Comparison of ENCODE assay signal across 1 cellular context in genomic region chr3:177251756-177252155, GRCh38.
A peak's percentile ranks its signal among the peaks of the same experiment; 100 is the strongest.
TF ChIP-seq lines count a peak whose summit lies in the region.

No MANE protein-coding gene starts in this region.

TF ChIP-seq in K562, 482 proteins besides CTCF, POLR2A, EP300 and RAD21 (continued from another document and continues in another):
- TF ChIP-seq EP400 (IDR thresholded peaks at IDR 0.05): no peak; the same call in 1 of the 2 replicates
- no peak for TF ChIP-seq ZKSCAN8 (CRISPR knock-in tag; IDR thresholded peaks at IDR 0.05)
- TF ChIP-seq ZNF253 (CRISPR knock-in tag; conservative IDR thresholded peaks at IDR 0.05): no peak
- no peak for TF ChIP-seq NR4A1 (CRISPR knock-in tag; IDR thresholded peaks at IDR 0.05)
- TF ChIP-seq NR4A1 (tag; IDR thresholded peaks at IDR 0.05): no peak
- no peak for TF ChIP-seq ETV6 (IDR thresholded peaks at IDR 0.05; ENCODE audit: borderline replicate concordance in 1 of 2, low read depth in 2 of 2, low read length in 1 of 2)
- no peak for TF ChIP-seq ETV6 (CRISPR knock-in tag; IDR thresholded peaks at IDR 0.05; ENCODE audit: borderline replicate concordance)
- TF ChIP-seq JUND (IDR thresholded peaks at IDR 0.05; ENCODE audit: borderline replicate concordance, low read depth, low read length): peak; percentile 25; the same call in 1 of the 2 replicates
- no peak for TF ChIP-seq JUND (tag; IDR thresholded peaks at IDR 0.05; ENCODE audit: borderline replicate concordance, low read depth, low read length)
- TF ChIP-seq ZBED1 (IDR thresholded peaks at IDR 0.05): no peak
- TF ChIP-seq, protein P1, sequence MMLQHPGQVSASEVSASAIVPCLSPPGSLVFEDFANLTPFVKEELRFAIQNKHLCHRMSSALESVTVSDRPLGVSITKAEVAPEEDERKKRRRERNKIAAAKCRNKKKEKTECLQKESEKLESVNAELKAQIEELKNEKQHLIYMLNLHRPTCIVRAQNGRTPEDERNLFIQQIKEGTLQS (IDR thresholded peaks at IDR 0.05): peak; percentile 76
- TF ChIP-seq, protein P1 (CRISPR knock-in tag; conservative IDR thresholded peaks at IDR 0.05): no peak
- no peak for TF ChIP-seq THAP7 (CRISPR knock-in tag; IDR thresholded peaks at IDR 0.05)
- TF ChIP-seq MGA (IDR thresholded peaks at IDR 0.05): no peak
- no peak for TF ChIP-seq ZFP1 (CRISPR knock-in tag; IDR thresholded peaks at IDR 0.05)
- no peak for TF ChIP-seq TCF3 (CRISPR knock-in tag; IDR thresholded peaks at IDR 0.05)
- TF ChIP-seq, protein P2, sequence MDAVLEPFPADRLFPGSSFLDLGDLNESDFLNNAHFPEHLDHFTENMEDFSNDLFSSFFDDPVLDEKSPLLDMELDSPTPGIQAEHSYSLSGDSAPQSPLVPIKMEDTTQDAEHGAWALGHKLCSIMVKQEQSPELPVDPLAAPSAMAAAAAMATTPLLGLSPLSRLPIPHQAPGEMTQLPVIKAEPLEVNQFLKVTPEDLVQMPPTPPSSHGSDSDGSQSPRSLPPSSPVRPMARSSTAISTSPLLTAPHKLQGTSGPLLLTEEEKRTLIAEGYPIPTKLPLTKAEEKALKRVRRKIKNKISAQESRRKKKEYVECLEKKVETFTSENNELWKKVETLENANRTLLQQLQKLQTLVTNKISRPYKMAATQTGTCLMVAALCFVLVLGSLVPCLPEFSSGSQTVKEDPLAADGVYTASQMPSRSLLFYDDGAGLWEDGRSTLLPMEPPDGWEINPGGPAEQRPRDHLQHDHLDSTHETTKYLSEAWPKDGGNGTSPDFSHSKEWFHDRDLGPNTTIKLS (IDR thresholded peaks at IDR 0.05; ENCODE audit: borderline replicate concordance, low read depth): no peak
- TF ChIP-seq ZEB2 (IDR thresholded peaks at IDR 0.05): 0 out of 2 replicates have a peak, but pooled peaks have one; percentile 56
- no peak for TF ChIP-seq MTA2 (IDR thresholded peaks at IDR 0.05; ENCODE audit: low read depth)
- TF ChIP-seq CEBPB (tag; IDR thresholded peaks at IDR 0.05): peak; percentile 53
- TF ChIP-seq SRSF7 (optimal IDR thresholded peaks at IDR 0.05; ENCODE audit: low read depth, low read length): no peak
- TF ChIP-seq KLF1 (tag; IDR thresholded peaks at IDR 0.05): no peak
- TF ChIP-seq, protein P3, sequence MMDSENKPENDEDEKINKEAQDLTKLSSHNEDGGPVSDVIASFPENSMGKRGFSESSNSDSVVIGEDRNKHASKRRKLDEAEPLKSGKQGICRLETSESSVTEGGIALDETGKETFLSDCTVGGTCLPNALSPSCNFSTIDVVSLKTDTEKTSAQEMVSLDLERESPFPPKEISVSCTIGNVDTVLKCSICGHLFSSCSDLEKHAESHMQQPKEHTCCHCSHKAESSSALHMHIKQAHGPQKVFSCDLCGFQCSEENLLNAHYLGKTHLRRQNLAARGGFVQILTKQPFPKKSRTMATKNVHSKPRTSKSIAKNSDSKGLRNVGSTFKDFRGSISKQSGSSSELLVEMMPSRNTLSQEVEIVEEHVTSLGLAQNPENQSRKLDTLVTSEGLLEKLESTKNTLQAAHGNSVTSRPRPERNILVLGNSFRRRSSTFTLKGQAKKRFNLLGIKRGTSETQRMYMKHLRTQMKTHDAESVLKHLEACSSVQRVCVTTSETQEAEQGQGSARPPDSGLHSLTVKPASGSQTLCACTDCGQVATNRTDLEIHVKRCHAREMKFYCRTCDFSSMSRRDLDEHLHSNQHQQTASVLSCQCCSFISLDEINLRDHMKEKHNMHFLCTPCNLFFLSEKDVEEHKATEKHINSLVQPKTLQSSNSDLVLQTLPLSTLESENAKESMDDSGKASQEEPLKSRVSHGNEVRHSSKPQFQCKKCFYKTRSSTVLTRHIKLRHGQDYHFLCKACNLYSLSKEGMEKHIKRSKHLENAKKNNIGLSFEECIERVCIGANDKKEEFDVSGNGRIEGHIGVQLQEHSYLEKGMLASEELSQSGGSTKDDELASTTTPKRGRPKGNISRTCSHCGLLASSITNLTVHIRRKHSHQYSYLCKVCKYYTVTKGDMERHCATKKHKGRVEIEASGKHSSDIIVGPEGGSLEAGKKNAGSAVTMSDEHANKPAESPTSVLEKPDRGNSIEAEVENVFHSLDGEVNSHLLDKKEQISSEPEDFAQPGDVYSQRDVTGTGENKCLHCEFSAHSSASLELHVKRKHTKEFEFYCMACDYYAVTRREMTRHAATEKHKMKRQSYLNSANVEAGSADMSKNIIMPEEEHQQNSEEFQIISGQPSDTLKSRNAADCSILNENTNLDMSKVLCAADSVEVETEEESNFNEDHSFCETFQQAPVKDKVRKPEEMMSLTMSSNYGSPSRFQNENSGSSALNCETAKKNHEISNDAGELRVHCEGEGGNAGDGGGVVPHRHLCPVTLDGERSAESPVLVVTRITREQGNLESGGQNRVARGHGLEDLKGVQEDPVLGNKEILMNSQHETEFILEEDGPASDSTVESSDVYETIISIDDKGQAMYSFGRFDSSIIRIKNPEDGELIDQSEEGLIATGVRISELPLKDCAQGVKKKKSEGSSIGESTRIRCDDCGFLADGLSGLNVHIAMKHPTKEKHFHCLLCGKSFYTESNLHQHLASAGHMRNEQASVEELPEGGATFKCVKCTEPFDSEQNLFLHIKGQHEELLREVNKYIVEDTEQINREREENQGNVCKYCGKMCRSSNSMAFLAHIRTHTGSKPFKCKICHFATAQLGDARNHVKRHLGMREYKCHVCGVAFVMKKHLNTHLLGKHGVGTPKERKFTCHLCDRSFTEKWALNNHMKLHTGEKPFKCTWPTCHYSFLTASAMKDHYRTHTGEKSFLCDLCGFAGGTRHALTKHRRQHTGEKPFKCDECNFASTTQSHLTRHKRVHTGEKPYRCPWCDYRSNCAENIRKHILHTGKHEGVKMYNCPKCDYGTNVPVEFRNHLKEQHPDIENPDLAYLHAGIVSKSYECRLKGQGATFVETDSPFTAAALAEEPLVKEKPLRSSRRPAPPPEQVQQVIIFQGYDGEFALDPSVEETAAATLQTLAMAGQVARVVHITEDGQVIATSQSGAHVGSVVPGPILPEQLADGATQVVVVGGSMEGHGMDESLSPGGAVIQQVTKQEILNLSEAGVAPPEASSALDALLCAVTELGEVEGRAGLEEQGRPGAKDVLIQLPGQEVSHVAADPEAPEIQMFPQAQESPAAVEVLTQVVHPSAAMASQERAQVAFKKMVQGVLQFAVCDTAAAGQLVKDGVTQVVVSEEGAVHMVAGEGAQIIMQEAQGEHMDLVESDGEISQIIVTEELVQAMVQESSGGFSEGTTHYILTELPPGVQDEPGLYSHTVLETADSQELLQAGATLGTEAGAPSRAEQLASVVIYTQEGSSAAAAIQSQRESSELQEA (IDR thresholded peaks at IDR 0.05; ENCODE audit: low read depth): no peak
- peak; percentile 49; the same call in 1 of the 2 replicates for TF ChIP-seq CEBPG (CRISPR knock-in tag; IDR thresholded peaks at IDR 0.05)
- TF ChIP-seq CEBPG (tag; conservative IDR thresholded peaks at IDR 0.05 in 1 of 2, IDR thresholded peaks at IDR 0.05 in 1 of 2): peak in 1 of 2 experiments; percentile 62; a peak in 2 of 4 replicates
- no peak for TF ChIP-seq ZNF3 (CRISPR knock-in tag; IDR thresholded peaks at IDR 0.05)
- TF ChIP-seq USF1 (CRISPR knock-in tag; IDR thresholded peaks at IDR 0.05): no peak
- TF ChIP-seq ZNF384 (IDR thresholded peaks at IDR 0.05; ENCODE audit: low read depth, low read length): peak; percentile 74
- TF ChIP-seq EHMT2 (IDR thresholded peaks at IDR 0.05): no peak
- no peak for TF ChIP-seq FOXJ2 (tag; IDR thresholded peaks at IDR 0.05)
- TF ChIP-seq E2F4 (CRISPR knock-in tag; IDR thresholded peaks at IDR 0.05; ENCODE audit: low read depth): no peak
- no peak for TF ChIP-seq RBM15 (IDR thresholded peaks at IDR 0.05; ENCODE audit: insufficient read depth, low read length)
